ENCODE assay signal across 8 cellular contexts in genomic region chr1:91830242-91831131, GRCh38. TPM values are rescaled to one million over a fixed set of nuclear protein-coding genes. Genes with fewer than 3 reads are reported as not detected.
DNase-seq lines count a peak whose midpoint lies in the region; ATAC-seq and TF ChIP-seq lines count a peak whose summit lies in the region.

No MANE protein-coding gene starts in this region.

- intact Hi-C loops in activated T-helper 2 cell treated with anti-CD3 and anti-CD28 coated beads, Interferon-gamma antibody, Interleukin-2, Interleukin-4, amounts not matched to agents 10 μg/mL and 5 μg/mL and 100 μg/mL, durations not matched to agents 14 hours and 24 hours and 36 hours (cut with micrococcal nuclease), result no loop called here
- intact Hi-C loops in right cardiac atrium (cut with DNase I), result loop anchor here in 2 of 4 donors (10.0 kb wide), 1 partner anchor 54 kb away; the partner anchor contains the start of gene TGFBR3 (in 2 of the 2)

- peak; percentile 95 for DNase-seq in HFFc6
- DNase-seq in activated T-helper 2 cell treated with anti-CD3 and anti-CD28 coated beads, Interferon-gamma antibody, Interleukin-2, Interleukin-4, amounts not matched to agents 10 μg/mL and 5 μg/mL and 100 μg/mL, durations not matched to agents 14 hours and 24 hours and 36 hours (ENCODE audit: low spot score), result no peak
- peak; percentile 75 to 92 (median 87) for DNase-seq in right cardiac atrium
- peak; percentile 72 for DNase-seq in smooth muscle cell of the brain vasculature (ENCODE audit: low read depth, low spot score)
- no peak for DNase-seq in OCI-M2 (lab: John Stamatoyannopoulos, UW; ENCODE audit: unreplicated experiment)
- DNase-seq in activated CD8-positive, alpha-beta memory T cell treated with anti-CD3 and anti-CD28 coated beads, Interleukin-2, amount 50 U/mL, for 4 hours, result no peak

- WGBS in right cardiac atrium, result 33% methylated on average over 10 of the region's 10 CpGs

- H3K27me3 ChIP-seq in right cardiac atrium (ENCODE audit: control insufficient read depth, insufficient read depth), result no peaks in the 10 kb centered on the region

- H3K4me1 Mint-ChIP-seq in HFFc6 (ENCODE audit: low read depth), result peaks cover 37% of the 10 kb centered on the region
- peaks cover 21% of the 10 kb centered on the region for H3K4me1 Mint-ChIP-seq in activated T-helper 2 cell treated with anti-CD3 and anti-CD28 coated beads, Interferon-gamma antibody, Interleukin-2, Interleukin-4, amounts not matched to agents 10 μg/mL and 5 μg/mL and 100 μg/mL, durations not matched to agents 14 hours and 24 hours and 36 hours (ENCODE audit: low read depth)

- H3K4me3 Mint-ChIP-seq in HFFc6, result peak overlapping the region; percentile 32
- no peak overlapping the region for H3K4me3 Mint-ChIP-seq in activated T-helper 2 cell treated with anti-CD3 and anti-CD28 coated beads, Interferon-gamma antibody, Interleukin-2, Interleukin-4, amounts not matched to agents 10 μg/mL and 5 μg/mL and 100 μg/mL, durations not matched to agents 14 hours and 24 hours and 36 hours (ENCODE audit: low read depth)

- H3K27me3 Mint-ChIP-seq in HFFc6 (ENCODE audit: insufficient read depth), result no peaks in the 10 kb centered on the region; the same call in 1 of the 2 replicates
- H3K27me3 Mint-ChIP-seq in activated T-helper 2 cell treated with anti-CD3 and anti-CD28 coated beads, Interferon-gamma antibody, Interleukin-2, Interleukin-4, amounts not matched to agents 10 μg/mL and 5 μg/mL and 100 μg/mL, durations not matched to agents 14 hours and 24 hours and 36 hours (ENCODE audit: low read depth), result no peaks in the 10 kb centered on the region

- ATAC-seq in right cardiac atrium, result peak; percentile 82 to 85
- ATAC-seq in GM21528 (IDR thresholded peaks at IDR 0.05; ENCODE audit: low FRiP score, unreplicated experiment), result no peak
- no peak for ATAC-seq in GM18505 (IDR thresholded peaks at IDR 0.05; ENCODE audit: unreplicated experiment)

- peak overlapping the region; percentile 90 for H3K27ac Mint-ChIP-seq in HFFc6
- H3K27ac Mint-ChIP-seq in activated T-helper 2 cell treated with anti-CD3 and anti-CD28 coated beads, Interferon-gamma antibody, Interleukin-2, Interleukin-4, amounts not matched to agents 10 μg/mL and 5 μg/mL and 100 μg/mL, durations not matched to agents 14 hours and 24 hours and 36 hours, result peak overlapping the region; percentile 30

- peaks cover 24% of the 10 kb centered on the region for H3K4me1 ChIP-seq in right cardiac atrium (ENCODE audit: control insufficient read depth, insufficient read depth, low read length)

- no peaks in the 10 kb centered on the region for H3K9me3 ChIP-seq in right cardiac atrium (ENCODE audit: control insufficient read depth, low read length)

- H3K4me3 ChIP-seq in right cardiac atrium (ENCODE audit: low read length), result no peak overlapping the region

- no peaks in the 10 kb centered on the region for H3K36me3 Mint-ChIP-seq in HFFc6 (ENCODE audit: low read depth)
- H3K36me3 Mint-ChIP-seq in activated T-helper 2 cell treated with anti-CD3 and anti-CD28 coated beads, Interferon-gamma antibody, Interleukin-2, Interleukin-4, amounts not matched to agents 10 μg/mL and 5 μg/mL and 100 μg/mL, durations not matched to agents 14 hours and 24 hours and 36 hours (ENCODE audit: low read depth), result no peaks in the 10 kb centered on the region

- H3K27ac ChIP-seq in right cardiac atrium (ENCODE audit: low read length), result peak overlapping the region; percentile 85

- TF ChIP-seq CTCF in HFFc6 (IDR thresholded peaks at IDR 0.05), result peak; percentile 75

- no peaks in the 10 kb centered on the region for H3K9me3 Mint-ChIP-seq in HFFc6
- H3K9me3 Mint-ChIP-seq in activated T-helper 2 cell treated with anti-CD3 and anti-CD28 coated beads, Interferon-gamma antibody, Interleukin-2, Interleukin-4, amounts not matched to agents 10 μg/mL and 5 μg/mL and 100 μg/mL, durations not matched to agents 14 hours and 24 hours and 36 hours, result no peaks in the 10 kb centered on the region

- TF ChIP-seq POLR2A in GM18505 (IDR thresholded peaks at IDR 0.05; ENCODE audit: borderline replicate concordance, extremely low read depth, insufficient read depth, insufficient read length), result no peak

RNA-seq across cellular contexts. Expression of gene TGFBR3, which starts 55.5 kb away (rescaled TPM):
- 10 to 100 TPM in 4 of 6 experiments, 1 to 10 TPM in 2; 5.8 to 21.1 (median 19.0) TPM for total RNA-seq in HFFc6 (2021; fragmentation: NEBNext Ultra II Directional; extraction: Animal tissue kit (Norgen Biotek cat#: 25700))
- total RNA-seq in activated T-helper 2 cell treated with anti-CD3 and anti-CD28 coated beads, Interferon-gamma antibody, Interleukin-2, Interleukin-4, amounts not matched to agents 10 μg/mL and 5 μg/mL and 100 μg/mL, durations not matched to agents 14 hours and 24 hours and 36 hours, result 28.0 and 29.9 TPM in 2 replicates
- 10 to 100 TPM; 36.4 to 52.4 (median 39.2) TPM for total RNA-seq in right cardiac atrium
- polyA plus RNA-seq in right cardiac atrium, result 14.5 TPM

Comparison
In these comparisons a context has a peak if more than half of its experiments do, and no peak if none do; other contexts are left out.
1. DNase-seq: peak in HFFc6 (single experiment), right cardiac atrium (3 of 3) and smooth muscle cell of the brain vasculature (single experiment); none in activated T-helper 2 cell treated with anti-CD3 and anti-CD28 coated beads, Interferon-gamma antibody, Interleukin-2, Interleukin-4, amounts not matched to agents 10 μg/mL and 5 μg/mL and 100 μg/mL, durations not matched to agents 14 hours and 24 hours and 36 hours (single experiment), OCI-M2 (single experiment) and activated CD8-positive, alpha-beta memory T cell treated with anti-CD3 and anti-CD28 coated beads, Interleukin-2, amount 50 U/mL, for 4 hours (single experiment).
2. ATAC-seq: peak in right cardiac atrium (2 of 2); none in GM21528 (single experiment) and GM18505 (single experiment).